ENCODE assay signal across 20 cellular contexts in the genomic region with DNA sequence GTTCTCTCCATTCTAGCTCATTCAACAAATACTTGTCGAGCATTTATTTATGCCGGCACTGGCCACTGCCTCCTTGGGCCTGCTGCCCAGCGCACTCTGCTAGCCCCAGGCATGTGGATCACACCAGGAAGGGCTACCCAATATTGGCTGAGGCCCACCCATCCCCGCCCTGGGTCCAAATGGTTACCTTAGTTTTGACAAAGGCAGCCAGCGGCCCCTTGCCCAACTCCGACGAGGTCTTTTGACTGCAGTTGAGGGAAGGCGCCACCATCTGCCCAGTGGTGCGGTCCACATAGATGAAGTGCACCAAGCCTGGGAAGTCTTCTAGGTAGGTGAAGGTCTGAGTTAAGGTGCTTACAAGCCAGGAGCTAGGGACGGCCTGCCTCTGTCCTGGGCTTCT.
"Had no signal": no experiment of that assay in that cellular context is flagged by ENCODE, and none has a peak within 500 bp of the region (broad histone marks: within the 10 kb centered on the region; RNA-seq: fewer than 3 reads in every experiment).

No MANE protein-coding gene starts in this region.

- H3K9me3 ChIP-seq: adrenal gland had no signal

- H3K27ac Mint-ChIP-seq: activated CD8-positive, alpha-beta T cell treated with anti-CD3 and anti-CD28 coated beads for 36 hours; activated naive CD8-positive, alpha-beta T cell treated with anti-CD3 and anti-CD28 coated beads, Interleukin-2, amount 10 ng/mL, durations not matched to agents 7 days and 5 days; T-helper 1 cell treated with Interleukin-12 subunit alpha and Interleukin-12 subunit beta and Interleukin-4 antibody, amounts not matched to agents 30 μg/mL and 1 μg/mL, for 36 hours had no signal

- H3K27ac ChIP-seq: adrenal gland had no signal

- H3K27me3 ChIP-seq: adrenal gland had no signal

- H3K4me3 Mint-ChIP-seq: activated CD8-positive, alpha-beta T cell treated with anti-CD3 and anti-CD28 coated beads for 36 hours; activated naive CD8-positive, alpha-beta T cell treated with anti-CD3 and anti-CD28 coated beads, Interleukin-2, amount 10 ng/mL, durations not matched to agents 7 days and 5 days; T-helper 1 cell treated with Interleukin-12 subunit alpha and Interleukin-12 subunit beta and Interleukin-4 antibody, amounts not matched to agents 30 μg/mL and 1 μg/mL, for 36 hours had no signal

- H3K4me3 ChIP-seq: adrenal gland had no signal

- H3K9me3 Mint-ChIP-seq: activated CD8-positive, alpha-beta T cell treated with anti-CD3 and anti-CD28 coated beads for 36 hours; activated naive CD8-positive, alpha-beta T cell treated with anti-CD3 and anti-CD28 coated beads, Interleukin-2, amount 10 ng/mL, durations not matched to agents 7 days and 5 days; T-helper 1 cell treated with Interleukin-12 subunit alpha and Interleukin-12 subunit beta and Interleukin-4 antibody, amounts not matched to agents 30 μg/mL and 1 μg/mL, for 36 hours had no signal

- H3K4me1 ChIP-seq: adrenal gland had no signal

- DNase-seq: activated CD4-positive, alpha-beta T cell treated with anti-CD3 and anti-CD28 coated beads for 4 hours; activated CD8-positive, alpha-beta memory T cell treated with anti-CD3 and anti-CD28 coated beads, Interleukin-2, amount 50 U/mL, for 48 hours; activated CD8-positive, alpha-beta T cell treated with anti-CD3 and anti-CD28 coated beads for 36 hours; activated effector memory CD4-positive, alpha-beta T cell treated with anti-CD3 and anti-CD28 coated beads, Interleukin-2, amount 50 U/mL, for 16 hours; activated naive CD4-positive, alpha-beta T cell treated with anti-CD3 and anti-CD28 coated beads, Interleukin-2, amount 50 U/mL, for 16 hours; activated naive CD8-positive, alpha-beta T cell treated with anti-CD3 and anti-CD28 coated beads, Interleukin-2, amount 10 ng/mL, durations not matched to agents 7 days and 5 days; activated T-cell treated with anti-CD3 and anti-CD28 coated beads, Interleukin-2, amount 50 U/mL, for 1 hour; anterior cingulate cortex; Karpas-422; MM.1S; NCI-H1105 treated with DMSO at 0.1 percent for 48 hours; NCI-H1436 treated with DMSO at 0.1 percent for 48 hours; NCI-H187; NCI-H2081; NCI-H524; PC-3; SHP77 had no signal

- ATAC-seq: activated CD4-positive, CD25-positive, alpha-beta regulatory T cell treated with anti-CD3 and anti-CD28 coated beads, Interleukin-2, amount 50 U/mL, for 24 hours; activated CD8-positive, alpha-beta T cell treated with anti-CD3 and anti-CD28 coated beads for 36 hours; PC-3 had no signal

- H3K4me1 Mint-ChIP-seq: activated naive CD8-positive, alpha-beta T cell treated with anti-CD3 and anti-CD28 coated beads, Interleukin-2, amount 10 ng/mL, durations not matched to agents 7 days and 5 days had no signal
